Comparison of ENCODE assay signal across 12 cellular contexts in genomic region chr2:226073496-226073895, GRCh38.
A peak's percentile ranks its signal among the peaks of the same experiment; 100 is the strongest.
DNase-seq lines count a peak whose midpoint lies in the region; ATAC-seq, FAIRE-seq and TF ChIP-seq lines count a peak whose summit lies in the region.
"Had no signal": no experiment of that assay in that cellular context is flagged by ENCODE, and none has a peak within 500 bp of the region (broad histone marks: within the 10 kb centered on the region; RNA-seq: fewer than 3 reads in every experiment).

No MANE protein-coding gene starts in this region.

- H3K4me1 Mint-ChIP-seq in neural progenitor cell: no peaks in the 10 kb centered on the region
- no peaks in the 10 kb centered on the region for H3K4me1 Mint-ChIP-seq in endothelial cell (ENCODE audit: unreplicated experiment)
- H3K4me1 Mint-ChIP-seq: CD4-positive, CD25-positive, alpha-beta regulatory T cell had no signal

- TF ChIP-seq POLR2A in HepG2 (IDR thresholded peaks at IDR 0.05; ENCODE audit: insufficient read depth in 1 of 2, low read depth in 2 of 2, low read length in 2 of 2) (no peak), right lobe of liver (IDR thresholded peaks at IDR 0.05) (no peak)

- H4K20me1 ChIP-seq in HepG2 (ENCODE audit: insufficient read depth, low read length) (no peaks in the 10 kb centered on the region), neural progenitor cell (ENCODE audit: low read depth) (no peaks in the 10 kb centered on the region)
- H4K20me1 ChIP-seq: BLaER1 treated with 17β-estradiol and CSF1 and Interleukin-3, amounts not matched to agents 10 nM and 100 nM had no signal

- H3K36me3 Mint-ChIP-seq in neural progenitor cell (peaks cover 2% of the 10 kb centered on the region), endothelial cell (ENCODE audit: low read depth, unreplicated experiment) (no peaks in the 10 kb centered on the region)
- H3K36me3 Mint-ChIP-seq: CD4-positive, CD25-positive, alpha-beta regulatory T cell had no signal

- no peaks in the 10 kb centered on the region for H3F3A ChIP-seq in neural progenitor cell (ENCODE audit: low read depth)

- ATAC-seq in HepG2 (no peak), right lobe of liver (no peak), HG03108 (IDR thresholded peaks at IDR 0.05; ENCODE audit: unreplicated experiment) (no peak)

- no peak for TF ChIP-seq RAD21 in HepG2 (CRISPR knock-in tag; IDR thresholded peaks at IDR 0.05)

- TF ChIP-seq CTCF in HepG2 (CRISPR knock-in tag; IDR thresholded peaks at IDR 0.05) (no peak), right lobe of liver (IDR thresholded peaks at IDR 0.05) (no peak), fibroblast of mammary gland (conservative IDR thresholded peaks at IDR 0.05; ENCODE audit: control insufficient read depth, insufficient read depth, low read depth, low read length) (no peak), neural progenitor cell (IDR thresholded peaks at IDR 0.05) (no peak), endothelial cell (IDR thresholded peaks at IDR 0.05; ENCODE audit: unreplicated experiment) (no peak)

- H3K4me3 Mint-ChIP-seq in neural progenitor cell (no peak overlapping the region), endothelial cell (ENCODE audit: unreplicated experiment) (no peak overlapping the region)
- H3K4me3 Mint-ChIP-seq: CD4-positive, CD25-positive, alpha-beta regulatory T cell had no signal

- H3K4me3 ChIP-seq in HepG2 (replicated peaks in 1 of 3; ENCODE audit: insufficient read depth in 1 of 3, low read depth in 2 of 3, low read length in 3 of 3): no peak overlapping the region
- H3K4me3 ChIP-seq in right lobe of liver: no peak overlapping the region
- H3K4me3 ChIP-seq in fibroblast of mammary gland (ENCODE audit: control insufficient read depth, low read depth, low read length): no peak overlapping the region
- no peak overlapping the region for H3K4me3 ChIP-seq in neural progenitor cell
- H3K4me3 ChIP-seq: BLaER1 treated with 17β-estradiol and CSF1 and Interleukin-3, amounts not matched to agents 10 nM and 100 nM had no signal

- intact Hi-C loops in HepG2 (cut with micrococcal nuclease; ENCODE audit: unreplicated experiment): no loop called here
- intact Hi-C loops in right lobe of liver (cut with DNase I): no loop called here

- WGBS in HepG2 (ENCODE audit: low lambda C conversion rate): 81% methylated on average over 2 of the region's 2 CpGs
- WGBS in right lobe of liver (ENCODE audit: insufficient coverage, low coverage, low lambda C conversion rate, missing lambda C conversion rate): 86% methylated on average over 2 of the region's 2 CpGs

- in situ Hi-C loops in HepG2 (cut with HindIII; ENCODE audit: extremely low pct_ligation_motif_present, low pct_unique_long_range_greater_than_20kb): no loop called here

- no peak for DNase-seq in HepG2 (ENCODE audit: low spot score)
- DNase-seq in right lobe of liver: no peak
- DNase-seq in fibroblast of mammary gland (ENCODE audit: low read depth): peak; percentile 14
- DNase-seq in neural progenitor cell (ENCODE audit: low spot score): no peak
- no peak for DNase-seq in endothelial cell (ENCODE audit: low spot score)
- no peak for DNase-seq in foreskin melanocyte
- DNase-seq: ACHN; CD4-positive, CD25-positive, alpha-beta regulatory T cell; DMS 273 treated with DMSO at 0.1 percent for 48 hours; H7 had no signal

- no peaks in the 10 kb centered on the region for H3K79me2 ChIP-seq in HepG2 (ENCODE audit: insufficient read depth, low read length)
- H3K79me2 ChIP-seq in neural progenitor cell (ENCODE audit: low read depth): no peaks in the 10 kb centered on the region

- H3K27me3 ChIP-seq in HepG2 (ENCODE audit: control insufficient read depth in 1 of 2, insufficient read depth in 2 of 2, low read length in 2 of 2) (no peaks in the 10 kb centered on the region; a peak in 1 of 5 replicates), right lobe of liver (no peaks in the 10 kb centered on the region), neural progenitor cell (no peaks in the 10 kb centered on the region)
- H3K27me3 ChIP-seq: BLaER1 treated with 17β-estradiol and CSF1 and Interleukin-3, amounts not matched to agents 10 nM and 100 nM had no signal

- H3K4me2 ChIP-seq in HepG2 (ENCODE audit: low read depth, low read length) (no peak overlapping the region), neural progenitor cell (no peak overlapping the region)
- H3K4me2 ChIP-seq: BLaER1 treated with 17β-estradiol and CSF1 and Interleukin-3, amounts not matched to agents 10 nM and 100 nM had no signal

- no peak overlapping the region for H3K9ac ChIP-seq in HepG2 (ENCODE audit: insufficient read depth, low read depth, low read length)
- no peak overlapping the region for H3K9ac ChIP-seq in neural progenitor cell
- H3K9ac ChIP-seq: BLaER1 treated with 17β-estradiol and CSF1 and Interleukin-3, amounts not matched to agents 10 nM and 100 nM had no signal

- H3K27me3 Mint-ChIP-seq in neural progenitor cell (ENCODE audit: insufficient read depth, low read depth) (peaks cover 4% of the 10 kb centered on the region), endothelial cell (ENCODE audit: unreplicated experiment) (no peaks in the 10 kb centered on the region)
- H3K27me3 Mint-ChIP-seq: CD4-positive, CD25-positive, alpha-beta regulatory T cell had no signal

- H3K9me3 ChIP-seq in HepG2 (ENCODE audit: low read length) (no peaks in the 10 kb centered on the region), right lobe of liver (no peaks in the 10 kb centered on the region), neural progenitor cell (ENCODE audit: low read depth) (no peaks in the 10 kb centered on the region)

- no peak for TF ChIP-seq EP300 in HepG2 (IDR thresholded peaks at IDR 0.05; ENCODE audit: low read depth in 2 of 2, low read length in 2 of 2)
- no peak for TF ChIP-seq EP300 in HepG2 (CRISPR knock-in tag; IDR thresholded peaks at IDR 0.05; ENCODE audit: borderline replicate concordance)

- H3K27ac Mint-ChIP-seq in neural progenitor cell (no peak overlapping the region), endothelial cell (ENCODE audit: unreplicated experiment) (no peak overlapping the region)
- H3K27ac Mint-ChIP-seq: CD4-positive, CD25-positive, alpha-beta regulatory T cell had no signal

- H2AFZ ChIP-seq in HepG2 (ENCODE audit: low read length): no peak overlapping the region
- H2AFZ ChIP-seq in neural progenitor cell (replicated peaks): peak overlapping the region; percentile 23

- POLR2A ChIA-PET in HepG2 (lab: Yijun Ruan, JAX): no interaction called here

- H3K36me3 ChIP-seq in HepG2 (replicated peaks in 1 of 2; ENCODE audit: control insufficient read depth in 1 of 2, insufficient read depth in 2 of 2, low read length in 2 of 2) (no peaks in the 10 kb centered on the region), right lobe of liver (no peaks in the 10 kb centered on the region), neural progenitor cell (no peaks in the 10 kb centered on the region)
- H3K36me3 ChIP-seq: BLaER1 treated with 17β-estradiol and CSF1 and Interleukin-3, amounts not matched to agents 10 nM and 100 nM had no signal

- H3K9me3 Mint-ChIP-seq in neural progenitor cell (peaks cover 5% of the 10 kb centered on the region), endothelial cell (ENCODE audit: unreplicated experiment) (no peaks in the 10 kb centered on the region)

- CTCF ChIA-PET in HepG2 (lab: Yijun Ruan, JAX; ENCODE audit: low intra/inter-chr PET ratio, low total read pairs): no interaction called here

- H3K27ac ChIP-seq in HepG2 (ENCODE audit: extremely low read length, insufficient read depth, low read length) (no peak overlapping the region), right lobe of liver (no peak overlapping the region), neural progenitor cell (no peak overlapping the region)
- H3K27ac ChIP-seq: BLaER1 treated with 17β-estradiol and CSF1 and Interleukin-3, amounts not matched to agents 10 nM and 100 nM had no signal

- BruUV-seq in HepG2 (replicated peaks; lab: Mats Ljungman, UMichigan): no TSS peak

- no peaks in the 10 kb centered on the region for H3K4me1 ChIP-seq in HepG2 (ENCODE audit: insufficient read depth, low read length)
- H3K4me1 ChIP-seq in right lobe of liver: no peaks in the 10 kb centered on the region
- no peaks in the 10 kb centered on the region for H3K4me1 ChIP-seq in neural progenitor cell

- no peak for FAIRE-seq in HepG2 (lab: Jason Lieb, UNC)

TF ChIP-seq in HepG2, 621 proteins besides CTCF, POLR2A, EP300 and RAD21:
- TF ChIP-seq ATF7 (IDR thresholded peaks at IDR 0.05): peak; percentile 68
- no peak for TF ChIP-seq ATF7 (CRISPR knock-in tag; IDR thresholded peaks at IDR 0.05)
- no peak for TF ChIP-seq KDM5A (IDR thresholded peaks at IDR 0.05; ENCODE audit: borderline replicate concordance, low read length)
- no peak for TF ChIP-seq ATF1 (CRISPR knock-in tag; IDR thresholded peaks at IDR 0.05)
- peak; percentile 79; the same call in 1 of the 2 replicates for TF ChIP-seq CEBPB (IDR thresholded peaks at IDR 0.05; ENCODE audit: borderline replicate concordance, low read depth, low read length)
